ENCODE assay signal across 21 cellular contexts in genomic region chr5:52359261-52359660, GRCh38.
"Had no signal": no experiment of that assay in that cellular context is flagged by ENCODE, and none has a peak within 500 bp of the region (broad histone marks: within the 10 kb centered on the region; RNA-seq: fewer than 3 reads in every experiment).

No MANE protein-coding gene starts in this region.

- H3K4me2 ChIP-seq: SK-N-SH had no signal

- H3K4me3 ChIP-seq: MG63 had no signal

- H3K27me3 ChIP-seq: MG63 had no signal

- H3K9ac ChIP-seq: SK-N-SH had no signal

- H3K27ac ChIP-seq: RWPE1 had no signal

- H3K9me3 ChIP-seq: MG63, SK-N-SH had no signal

- ATAC-seq: HepG2, Panc1, T-cell had no signal

- DNase-seq: IMR-90, Karpas-422, KG1, MG63, NCI-H1092, NCI-H1417 treated with DMSO at 0.1 percent for 48 hours, NCI-H146, NCI-H1694 treated with DMSO at 0.1 percent for 48 hours, NCI-H1930, NCI-H2081, NCI-H2107, NCI-H2227 treated with DMSO at 0.1 percent for 48 hours, NCI-H524 treated with DMSO at 0.1 percent for 48 hours, NCI-H82, SHP77, SK-N-SH, SW 1271, T-cell had no signal

- H3K36me3 ChIP-seq: MG63 had no signal
